ENCODE assay signal across 18 cellular contexts in genomic region chr11:134712228-134713145, GRCh38.
DNase-seq lines count a peak whose midpoint lies in the region; ATAC-seq, FAIRE-seq and TF ChIP-seq lines count a peak whose summit lies in the region.
"Had no signal": no experiment of that assay in that cellular context is flagged by ENCODE, and none has a peak within 500 bp of the region (broad histone marks: within the 10 kb centered on the region; RNA-seq: fewer than 3 reads in every experiment).

No MANE protein-coding gene starts in this region.

- no peak overlapping the region for H2AFZ ChIP-seq in H9 (ENCODE audit: low read length)
- H2AFZ ChIP-seq in K562 (ENCODE audit: low read depth, low read length) = peak overlapping the region; percentile 66
- no peak overlapping the region for H2AFZ ChIP-seq in neuronal stem cell (ENCODE audit: low read length)
- no peak overlapping the region for H2AFZ ChIP-seq in mammary epithelial cell (ENCODE audit: low read depth, low read length)

- H3K23me2 ChIP-seq in H9 (ENCODE audit: insufficient read length, low read depth, low read length, poor library complexity, severe bottlenecking) = no peaks in the 10 kb centered on the region

- DNase-seq in DMS114 treated with DMSO at 0.1 percent for 48 hours (lab: John Stamatoyannopoulos, UW; ENCODE audit: unreplicated experiment) = peak; percentile 0
- DNase-seq in H9 = no peak
- DNase-seq in K562 (ENCODE audit: extremely low read depth in 1 of 4, low spot score in 3 of 4) = peak; percentile 38 to 57 (median 50)
- DNase-seq in neuronal stem cell (ENCODE audit: low spot score) = no peak
- no peak for DNase-seq in NCI-H128 (lab: John Stamatoyannopoulos, UW; ENCODE audit: unreplicated experiment)
- no peak for DNase-seq in mammary epithelial cell
- no peak for DNase-seq in stimulated activated naive B cell treated with anti-CD40 and anti-IgM and Interleukin-4, amounts not matched to agents 10 μg/mL and 1 μg/mL and 100 μg/mL, for 72 hours
- no peak for DNase-seq in cerebellar cortex (ENCODE audit: low spot score)
- DNase-seq: C1 segment of cervical spinal cord, GF-D8, GOT3, NCI-H1694, NCI-H2107, NCI-H2227 treated with DMSO at 0.1 percent for 48 hours, NCI-H524, SJCRH30 had no signal

- H3K4me3 ChIP-seq in K562 (peak overlapping the region; percentile 16; the same call in 1 of the 2 replicates), neuronal stem cell (ENCODE audit: low read length in 2 of 2) (no peak overlapping the region), mammary epithelial cell (replicated peaks in 1 of 3; ENCODE audit: insufficient read depth in 1 of 3, low read depth in 2 of 3, low read length in 3 of 3) (no peak overlapping the region)
- H3K4me3 ChIP-seq: SJCRH30 had no signal

- H3K79me1 ChIP-seq in H9 (ENCODE audit: insufficient read depth, low read depth, low read length, poor library complexity, severe bottlenecking) (no peaks in the 10 kb centered on the region), neuronal stem cell (ENCODE audit: low read depth, low read length) (no peaks in the 10 kb centered on the region)

- H3K9ac ChIP-seq in H9 (ENCODE audit: extremely low read depth, insufficient read length, low read length) (no peak overlapping the region), K562 (ENCODE audit: insufficient read depth in 1 of 2, low read depth in 2 of 2, low read length in 2 of 2) (no peak overlapping the region), neuronal stem cell (ENCODE audit: low read depth, low read length, poor library complexity) (no peak overlapping the region), mammary epithelial cell (ENCODE audit: insufficient read depth, low read length) (no peak overlapping the region)

- H2BK120ac ChIP-seq in H9 (ENCODE audit: low read depth, low read length, poor library complexity, severe bottlenecking) = no peak overlapping the region
- H2BK120ac ChIP-seq in neuronal stem cell (ENCODE audit: low read depth, low read length) = no peak overlapping the region

- H3K27me3 Mint-ChIP-seq in H9 (ENCODE audit: low read depth) = peaks cover 22% of the 10 kb centered on the region
- peaks cover 2 to 8% of the 10 kb centered on the region in 2 donors for H3K27me3 Mint-ChIP-seq in stimulated activated naive B cell treated with anti-CD40 and anti-IgM and Interleukin-4, amounts not matched to agents 10 μg/mL and 1 μg/mL and 100 μg/mL, for 72 hours

- no peaks in the 10 kb centered on the region for H3K9me1 ChIP-seq in K562 (ENCODE audit: control insufficient read depth, insufficient read depth, low read length)

- no peak overlapping the region for H3T11ph ChIP-seq in H9 (ENCODE audit: low read length)

- H3K4ac ChIP-seq in H9 (ENCODE audit: low read depth, low read length) (no peak overlapping the region), neuronal stem cell (ENCODE audit: low read length) (no peak overlapping the region)

- H4K20me1 ChIP-seq in H9 (ENCODE audit: control insufficient read depth, insufficient read depth, insufficient read length) (no peaks in the 10 kb centered on the region), K562 (replicated peaks; ENCODE audit: control insufficient read depth, insufficient read depth, low read length) (no peaks in the 10 kb centered on the region; the same call in 1 of the 2 replicates), mammary epithelial cell (ENCODE audit: insufficient read depth, low read length) (no peaks in the 10 kb centered on the region)

- H2BK12ac ChIP-seq in H9 (ENCODE audit: insufficient read length, low read depth, low read length) (no peak overlapping the region), neuronal stem cell (ENCODE audit: low read length) (no peak overlapping the region)

- no peak overlapping the region for H3K27ac ChIP-seq in H9 (ENCODE audit: insufficient read length, low read depth, low read length)
- no peak overlapping the region for H3K27ac ChIP-seq in K562 (ENCODE audit: extremely low read depth, low read depth, low read length)
- no peak overlapping the region for H3K27ac ChIP-seq in neuronal stem cell (replicated peaks; ENCODE audit: low read length)
- H3K27ac ChIP-seq in mammary epithelial cell (ENCODE audit: insufficient read depth, low read depth, low read length) = no peak overlapping the region
- H3K27ac ChIP-seq: SJCRH30 had no signal

- CTCF ChIA-PET in K562 (lab: Yijun Ruan, JAX; ENCODE audit: low intra/inter-chr PET ratio) = no interaction called here
- CTCF ChIA-PET in mammary epithelial cell (lab: Charles Lee; ENCODE audit: low non-redundant PET) = no interaction called here

- H3K23ac ChIP-seq in H9 (ENCODE audit: insufficient read length, low read depth, low read length) = no peak overlapping the region
- H3K23ac ChIP-seq in neuronal stem cell (ENCODE audit: low read depth, low read length, poor library complexity) = no peak overlapping the region

- H3K9me3 ChIP-seq in H9 (ENCODE audit: control insufficient read depth, low read depth, low read length) = no peaks in the 10 kb centered on the region
- H3K9me3 ChIP-seq in K562 (replicated peaks; ENCODE audit: control insufficient read depth, insufficient read depth, low read depth, low read length) = no peaks in the 10 kb centered on the region
- H3K9me3 ChIP-seq in neuronal stem cell (replicated peaks in 1 of 2; ENCODE audit: control insufficient read depth in 2 of 2, insufficient read depth in 1 of 2, low read depth in 1 of 2, low read length in 2 of 2) = no peaks in the 10 kb centered on the region
- peaks cover 8% of the 10 kb centered on the region for H3K9me3 ChIP-seq in mammary epithelial cell (replicated peaks; ENCODE audit: insufficient read depth, low read length)
- H3K9me3 ChIP-seq: SJCRH30 had no signal

- TF ChIP-seq RAD21 in K562 (CRISPR knock-in tag; conservative IDR thresholded peaks at IDR 0.05 in 1 of 2, IDR thresholded peaks at IDR 0.05 in 1 of 2) = no peak

- intact Hi-C loops in K562 (cut with micrococcal nuclease) = no loop called here
- intact Hi-C loops in mammary epithelial cell (cut with micrococcal nuclease) = no loop called here

- H4K91ac ChIP-seq in H9 (ENCODE audit: insufficient read length, low read depth, low read length) (no peak overlapping the region), neuronal stem cell (ENCODE audit: low read depth, low read length, poor library complexity) (no peak overlapping the region)

- POLR2A ChIA-PET in K562 (lab: Yijun Ruan, JAX) = no interaction called here

- no peak overlapping the region for H4K5ac ChIP-seq in H9 (ENCODE audit: insufficient read length, low read depth, low read length)

- no peaks in the 10 kb centered on the region for H3K9me3 Mint-ChIP-seq in H9
- no peaks in the 10 kb centered on the region for H3K9me3 Mint-ChIP-seq in stimulated activated naive B cell treated with anti-CD40 and anti-IgM and Interleukin-4, amounts not matched to agents 10 μg/mL and 1 μg/mL and 100 μg/mL, for 72 hours

- no CpG with 5 or more reads among the region's 47 CpGs for WGBS in H9 (ENCODE audit: extremely low coverage, insufficient read length, low lambda C conversion rate)
- 7% methylated on average over 19 of the region's 47 CpGs for WGBS in K562 (ENCODE audit: insufficient coverage, low coverage, missing lambda C conversion rate)
- no CpG with 5 or more reads among the region's 47 CpGs for WGBS in neuronal stem cell (ENCODE audit: extremely low coverage in 2 of 2, insufficient read length in 2 of 2, insufficient replicate concordance in 1 of 2), 2 donors
- WGBS in mammary epithelial cell (ENCODE audit: low coverage, missing lambda C conversion rate) = 63% methylated on average over 13 of the region's 47 CpGs

- H3K27me3 ChIP-seq in H9 (ENCODE audit: insufficient read depth, low read length) (no peaks in the 10 kb centered on the region), K562 (ENCODE audit: control insufficient read depth in 2 of 2, insufficient read depth in 2 of 2, low read length in 2 of 2) (peaks cover 0 to 8% of the 10 kb centered on the region in 2 experiments; a peak in 2 of 5 replicates), neuronal stem cell (ENCODE audit: control insufficient read depth in 3 of 3, insufficient read depth in 3 of 3, low read depth in 1 of 3, low read length in 3 of 3) (peaks cover 0 to 6% (median 0%) of the 10 kb centered on the region in 3 experiments), mammary epithelial cell (ENCODE audit: insufficient read depth, low read length) (peaks cover 2% of the 10 kb centered on the region)

- no peak overlapping the region for H3K4me3 Mint-ChIP-seq in H9
- no peak overlapping the region for H3K4me3 Mint-ChIP-seq in stimulated activated naive B cell treated with anti-CD40 and anti-IgM and Interleukin-4, amounts not matched to agents 10 μg/mL and 1 μg/mL and 100 μg/mL, for 72 hours

- H3K56ac ChIP-seq in H9 (ENCODE audit: insufficient read length, low read depth, low read length) = no peak overlapping the region

- H3K4me1 ChIP-seq in H9 (ENCODE audit: insufficient read depth, low read length) (no peaks in the 10 kb centered on the region), K562 (replicated peaks in 1 of 2; ENCODE audit: control insufficient read depth in 2 of 2, insufficient read depth in 2 of 2, low read length in 2 of 2) (peaks cover 0 to 6% of the 10 kb centered on the region in 2 experiments; a peak in 2 of 5 replicates), neuronal stem cell (ENCODE audit: control insufficient read depth in 2 of 2, insufficient read depth in 1 of 2, low read depth in 1 of 2, low read length in 2 of 2) (peaks cover 0 to 2% of the 10 kb centered on the region in 2 donors), mammary epithelial cell (ENCODE audit: insufficient read depth, low read length) (no peaks in the 10 kb centered on the region)
- H3K4me1 ChIP-seq: SJCRH30 had no signal

- no peak for FAIRE-seq in K562 (lab: Jason Lieb, UNC)
- FAIRE-seq: GM12891, GM18507 had no signal

- H3K4me1 Mint-ChIP-seq in H9 = peaks cover 4 to 10% of the 10 kb centered on the region in 2 experiments; a peak in 2 of 4 replicates
- H3K4me1 Mint-ChIP-seq in stimulated activated naive B cell treated with anti-CD40 and anti-IgM and Interleukin-4, amounts not matched to agents 10 μg/mL and 1 μg/mL and 100 μg/mL, for 72 hours = no peaks in the 10 kb centered on the region

- dilution Hi-C loops in mammary epithelial cell (cut with HindIII; ENCODE audit: low sequenced_read_pairs) = no loop called here

- no peak overlapping the region for H3K18ac ChIP-seq in H9 (ENCODE audit: insufficient read length, low read depth, low read length)
- H3K18ac ChIP-seq in neuronal stem cell (ENCODE audit: low read length) = peak overlapping the region; percentile 81

- H2BK15ac ChIP-seq in H9 (ENCODE audit: low read depth, low read length) = no peak overlapping the region
- H2BK15ac ChIP-seq in neuronal stem cell (ENCODE audit: low read length) = no peak overlapping the region

- no peak overlapping the region for H2BK20ac ChIP-seq in H9 (ENCODE audit: low read depth, low read length, poor library complexity, severe bottlenecking)

- no peak for TF ChIP-seq EP300 in K562 (IDR thresholded peaks at IDR 0.05; ENCODE audit: low read length)

- H2AK5ac ChIP-seq in H9 (ENCODE audit: insufficient read length, low read length) (no peak overlapping the region), neuronal stem cell (ENCODE audit: low read depth, low read length) (no peak overlapping the region)

- H3K4me2 ChIP-seq in H9 (ENCODE audit: insufficient read depth, insufficient read length, low read length) = no peak overlapping the region
- H3K4me2 ChIP-seq in K562 (ENCODE audit: insufficient read depth, low read length) = no peak overlapping the region; the same call in 1 of the 2 replicates
- H3K4me2 ChIP-seq in neuronal stem cell (ENCODE audit: insufficient read depth, low read length, poor library complexity, severe bottlenecking) = no peak overlapping the region
- no peak overlapping the region for H3K4me2 ChIP-seq in mammary epithelial cell (ENCODE audit: insufficient read depth, low read depth, low read length)

- no peaks in the 10 kb centered on the region for H3K36me3 Mint-ChIP-seq in H9 (ENCODE audit: insufficient read depth in 1 of 3, low read depth in 3 of 3)
- no peaks in the 10 kb centered on the region for H3K36me3 Mint-ChIP-seq in stimulated activated naive B cell treated with anti-CD40 and anti-IgM and Interleukin-4, amounts not matched to agents 10 μg/mL and 1 μg/mL and 100 μg/mL, for 72 hours

- H2BK5ac ChIP-seq in H9 (ENCODE audit: insufficient read length, low read length) (no peak overlapping the region), neuronal stem cell (ENCODE audit: low read length) (no peak overlapping the region)

- H3K79me2 ChIP-seq in H9 (ENCODE audit: insufficient read depth, low read length) (no peaks in the 10 kb centered on the region), K562 (ENCODE audit: control insufficient read depth, insufficient read depth, low read length) (no peaks in the 10 kb centered on the region), mammary epithelial cell (ENCODE audit: insufficient read depth, low read length) (no peaks in the 10 kb centered on the region)

- TF ChIP-seq CTCF in H9 (conservative IDR thresholded peaks at IDR 0.05) (peak; percentile 15; the same call in 1 of the 3 replicates), K562 (IDR thresholded peaks at IDR 0.05 in 2 of 3, conservative IDR thresholded peaks at IDR 0.05 in 1 of 3; ENCODE audit: insufficient read depth in 2 of 3, low read depth in 1 of 3, low read length in 3 of 3) (no peak), mammary epithelial cell (conservative IDR thresholded peaks at IDR 0.05 in 1 of 2, IDR thresholded peaks at IDR 0.05 in 1 of 2; ENCODE audit: extremely low read depth in 1 of 2, insufficient read depth in 1 of 2, low read depth in 1 of 2, low read length in 2 of 2) (no peak)

- BruUV-seq in K562 (replicated peaks; lab: Mats Ljungman, UMichigan) (no TSS peak), mammary epithelial cell (replicated peaks; lab: Mats Ljungman, UMichigan) (no TSS peak)

- TF ChIP-seq POLR2A in K562 (conservative IDR thresholded peaks at IDR 0.05) = no peak

- peak; percentile 96 for ATAC-seq in K562
- no peak for ATAC-seq in stimulated activated naive B cell treated with anti-CD40 and anti-IgM and Interleukin-4, amounts not matched to agents 10 μg/mL and 1 μg/mL and 100 μg/mL, for 72 hours (replicated peaks)

- no peaks in the 10 kb centered on the region for H3K36me3 ChIP-seq in K562 (ENCODE audit: control insufficient read depth, insufficient read depth, low read length)
- H3K36me3 ChIP-seq in neuronal stem cell (replicated peaks in 1 of 2; ENCODE audit: control insufficient read depth in 2 of 2, insufficient read depth in 2 of 2, low read length in 2 of 2) = no peaks in the 10 kb centered on the region
- no peaks in the 10 kb centered on the region for H3K36me3 ChIP-seq in mammary epithelial cell (ENCODE audit: insufficient read depth, low read length)
- H3K36me3 ChIP-seq: SJCRH30 had no signal

- H4K8ac ChIP-seq in H9 (replicated peaks; ENCODE audit: insufficient read length, low read depth, low read length) = no peak overlapping the region
- H4K8ac ChIP-seq in neuronal stem cell (ENCODE audit: low read depth, low read length) = peak overlapping the region; percentile 88

- no peak overlapping the region for H3K14ac ChIP-seq in H9 (ENCODE audit: insufficient read depth, low read length)
- H3K14ac ChIP-seq in neuronal stem cell (ENCODE audit: low read length) = no peak overlapping the region

- in situ Hi-C loops in K562 (cut with MboI) (no loop called here), mammary epithelial cell (cut with MboI; ENCODE audit: low sequenced_read_pairs in 2 of 2) (no loop called here)

- no peak overlapping the region for H3K27ac Mint-ChIP-seq in H9
- H3K27ac Mint-ChIP-seq in stimulated activated naive B cell treated with anti-CD40 and anti-IgM and Interleukin-4, amounts not matched to agents 10 μg/mL and 1 μg/mL and 100 μg/mL, for 72 hours = no peak overlapping the region

Comparison
In these comparisons a context has a peak if more than half of its experiments do, and no peak if none do; other contexts are left out.
1. DNase-seq: peak in DMS114 treated with DMSO at 0.1 percent for 48 hours (single experiment) and K562 (4 of 4); none in H9 (single experiment), neuronal stem cell (single experiment), NCI-H128 (single experiment), mammary epithelial cell (single experiment), stimulated activated naive B cell treated with anti-CD40 and anti-IgM and Interleukin-4, amounts not matched to agents 10 μg/mL and 1 μg/mL and 100 μg/mL, for 72 hours (single experiment) and cerebellar cortex (single experiment).